11 cellular contexts compared by ENCODE assay signal in genomic region chr7:21028186-21028989, GRCh38.
DNase-seq lines count a peak whose midpoint lies in the region; ATAC-seq and TF ChIP-seq lines count a peak whose summit lies in the region.
"Had no signal": no experiment of that assay in that cellular context is flagged by ENCODE, and none has a peak within 500 bp of the region (broad histone marks: within the 10 kb centered on the region; RNA-seq: fewer than 3 reads in every experiment).

No MANE protein-coding gene starts in this region.

- H3K27ac ChIP-seq in neural cell (ENCODE audit: low read length) (no peak overlapping the region), adrenal gland (no peak overlapping the region)
- H3K27ac ChIP-seq: pancreas had no signal

- no peaks in the 10 kb centered on the region for H3K79me2 ChIP-seq in neural cell (replicated peaks; ENCODE audit: insufficient read depth, low read length)

- no peaks in the 10 kb centered on the region for H4K20me1 ChIP-seq in neural cell (ENCODE audit: insufficient read depth)

- no peaks in the 10 kb centered on the region for H3K36me3 ChIP-seq in neural cell (ENCODE audit: insufficient read depth, low read length)
- H3K36me3 ChIP-seq in adrenal gland (replicated peaks in 1 of 2): no peaks in the 10 kb centered on the region
- H3K36me3 ChIP-seq: pancreas had no signal

- H3K9ac ChIP-seq in neural cell (ENCODE audit: low read length): no peak overlapping the region

- TF ChIP-seq CTCF in neural cell (IDR thresholded peaks at IDR 0.05; ENCODE audit: poor library complexity, severe bottlenecking): peak; percentile 32
- TF ChIP-seq CTCF in adrenal gland (IDR thresholded peaks at IDR 0.05): no peak

- TF ChIP-seq POLR2A in adrenal gland (IDR thresholded peaks at IDR 0.05): no peak

- no peaks in the 10 kb centered on the region for H3K9me3 Mint-ChIP-seq in activated naive CD4-positive, alpha-beta T cell treated with anti-CD3 and anti-CD28 coated beads, Interleukin-2, amount 50 U/mL, for 72 hours

- intact Hi-C loops in adrenal gland (cut with DNase I): no loop called here

- peaks cover 29% of the 10 kb centered on the region for H3K27me3 ChIP-seq in neural cell (ENCODE audit: insufficient read depth, low read depth, low read length)
- no peaks in the 10 kb centered on the region for H3K27me3 ChIP-seq in adrenal gland

- no peak overlapping the region for H3K27ac Mint-ChIP-seq in activated naive CD4-positive, alpha-beta T cell treated with anti-CD3 and anti-CD28 coated beads, Interleukin-2, amount 50 U/mL, for 72 hours

- 48 to 51% (median 49%) methylated on average over 16 of the region's 16 CpGs for WGBS in adrenal gland, 4 donors

- no peaks in the 10 kb centered on the region for H3K9me3 ChIP-seq in neural cell (ENCODE audit: low read length)
- H3K9me3 ChIP-seq in adrenal gland (replicated peaks in 1 of 3): no peaks in the 10 kb centered on the region
- H3K9me3 ChIP-seq: pancreas had no signal

- H3F3A ChIP-seq in neural cell (ENCODE audit: insufficient read depth, low read length, poor library complexity, severe bottlenecking): peaks cover 4% of the 10 kb centered on the region

- H3K36me3 Mint-ChIP-seq in activated naive CD4-positive, alpha-beta T cell treated with anti-CD3 and anti-CD28 coated beads, Interleukin-2, amount 50 U/mL, for 72 hours: no peaks in the 10 kb centered on the region

- no peak overlapping the region for H2AFZ ChIP-seq in neural cell (ENCODE audit: low read depth, low read length)

- no peak for TF ChIP-seq EP300 in neural cell (conservative IDR thresholded peaks at IDR 0.05; ENCODE audit: poor library complexity, severe bottlenecking)

- no peaks in the 10 kb centered on the region for H3K4me1 ChIP-seq in adrenal gland (replicated peaks in 1 of 2)
- H3K4me1 ChIP-seq: pancreas had no signal

- H3K4me2 ChIP-seq in neural cell (ENCODE audit: low read length): no peak overlapping the region

- ATAC-seq in GM19463 (IDR thresholded peaks at IDR 0.05; ENCODE audit: unreplicated experiment): peak; percentile 79
- ATAC-seq in activated naive CD4-positive, alpha-beta T cell treated with anti-CD3 and anti-CD28 coated beads, Interleukin-2, amount 50 U/mL, for 72 hours: no peak
- ATAC-seq in SK-N-SH treated with all-trans-retinoic acid at 6 μM for 48 hours: no peak; the same call in 2 of the 3 replicates

- H3K4me3 ChIP-seq in neural cell (ENCODE audit: low read length): peak overlapping the region; percentile 47
- no peak overlapping the region for H3K4me3 ChIP-seq in adrenal gland
- H3K4me3 ChIP-seq: pancreas had no signal

- peak; percentile 84 for DNase-seq in NCI-H2107 treated with DMSO at 0.1 percent for 48 hours (lab: John Stamatoyannopoulos, UW; ENCODE audit: unreplicated experiment)
- peak; percentile 58 for DNase-seq in astrocyte of the hippocampus (ENCODE audit: low read depth, low spot score)
- DNase-seq in islet precursor cell: no peak
- no peak for DNase-seq in activated naive CD4-positive, alpha-beta T cell treated with anti-CD3 and anti-CD28 coated beads, Interleukin-2, amount 50 U/mL, for 72 hours (ENCODE audit: low spot score in 2 of 2)
- DNase-seq in adrenal gland: no peak
- DNase-seq: activated T-cell treated with anti-CD3 and anti-CD28 coated beads, Interleukin-2, amount 50 U/mL, for 48 hours; cortex of kidney; pancreas had no signal

- H3K9me2 ChIP-seq in neural cell (ENCODE audit: insufficient read depth, low read length): no peaks in the 10 kb centered on the region

- peak; percentile 9 for TF ChIP-seq RAD21 in neural cell (conservative IDR thresholded peaks at IDR 0.05)

TF ChIP-seq in neural cell, 6 proteins besides CTCF, POLR2A, EP300 and RAD21:
- TF ChIP-seq POLR2AphosphoS5 (IDR thresholded peaks at IDR 0.05) (peak; percentile 51), SMC3 (conservative IDR thresholded peaks at IDR 0.05; ENCODE audit: poor library complexity) (no peak), TAF1 (IDR thresholded peaks at IDR 0.05; ENCODE audit: low read depth) (no peak), MXI1 (conservative IDR thresholded peaks at IDR 0.05; ENCODE audit: poor library complexity, severe bottlenecking) (no peak)
- TF ChIP-seq, protein P1, sequence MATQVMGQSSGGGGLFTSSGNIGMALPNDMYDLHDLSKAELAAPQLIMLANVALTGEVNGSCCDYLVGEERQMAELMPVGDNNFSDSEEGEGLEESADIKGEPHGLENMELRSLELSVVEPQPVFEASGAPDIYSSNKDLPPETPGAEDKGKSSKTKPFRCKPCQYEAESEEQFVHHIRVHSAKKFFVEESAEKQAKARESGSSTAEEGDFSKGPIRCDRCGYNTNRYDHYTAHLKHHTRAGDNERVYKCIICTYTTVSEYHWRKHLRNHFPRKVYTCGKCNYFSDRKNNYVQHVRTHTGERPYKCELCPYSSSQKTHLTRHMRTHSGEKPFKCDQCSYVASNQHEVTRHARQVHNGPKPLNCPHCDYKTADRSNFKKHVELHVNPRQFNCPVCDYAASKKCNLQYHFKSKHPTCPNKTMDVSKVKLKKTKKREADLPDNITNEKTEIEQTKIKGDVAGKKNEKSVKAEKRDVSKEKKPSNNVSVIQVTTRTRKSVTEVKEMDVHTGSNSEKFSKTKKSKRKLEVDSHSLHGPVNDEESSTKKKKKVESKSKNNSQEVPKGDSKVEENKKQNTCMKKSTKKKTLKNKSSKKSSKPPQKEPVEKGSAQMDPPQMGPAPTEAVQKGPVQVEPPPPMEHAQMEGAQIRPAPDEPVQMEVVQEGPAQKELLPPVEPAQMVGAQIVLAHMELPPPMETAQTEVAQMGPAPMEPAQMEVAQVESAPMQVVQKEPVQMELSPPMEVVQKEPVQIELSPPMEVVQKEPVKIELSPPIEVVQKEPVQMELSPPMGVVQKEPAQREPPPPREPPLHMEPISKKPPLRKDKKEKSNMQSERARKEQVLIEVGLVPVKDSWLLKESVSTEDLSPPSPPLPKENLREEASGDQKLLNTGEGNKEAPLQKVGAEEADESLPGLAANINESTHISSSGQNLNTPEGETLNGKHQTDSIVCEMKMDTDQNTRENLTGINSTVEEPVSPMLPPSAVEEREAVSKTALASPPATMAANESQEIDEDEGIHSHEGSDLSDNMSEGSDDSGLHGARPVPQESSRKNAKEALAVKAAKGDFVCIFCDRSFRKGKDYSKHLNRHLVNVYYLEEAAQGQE (IDR thresholded peaks at IDR 0.05; ENCODE audit: borderline replicate concordance): no peak

TF ChIP-seq in SK-N-SH treated with all-trans-retinoic acid at 6 μM for 48 hours, 23 proteins besides CTCF, POLR2A, EP300 and RAD21 (continues in another document):
- TF ChIP-seq RARB (CRISPR knock-in tag; IDR thresholded peaks at IDR 0.05): no peak
- TF ChIP-seq PPARA (CRISPR knock-in tag; IDR thresholded peaks at IDR 0.05; ENCODE audit: borderline replicate concordance): no peak
- no peak for TF ChIP-seq ISL1 (CRISPR knock-in tag; IDR thresholded peaks at IDR 0.05)
- TF ChIP-seq GLIS3 (CRISPR knock-in tag; IDR thresholded peaks at IDR 0.05): no peak
- TF ChIP-seq ZC3H10 (CRISPR knock-in tag; IDR thresholded peaks at IDR 0.05): no peak
- no peak for TF ChIP-seq TCF4 (CRISPR knock-in tag; IDR thresholded peaks at IDR 0.05; ENCODE audit: borderline replicate concordance)
- TF ChIP-seq ARNTL (CRISPR knock-in tag; IDR thresholded peaks at IDR 0.05; ENCODE audit: borderline replicate concordance, low read depth): no peak
- TF ChIP-seq TSHZ2 (CRISPR knock-in tag; IDR thresholded peaks at IDR 0.05): no peak
- no peak for TF ChIP-seq CSDC2 (CRISPR knock-in tag; IDR thresholded peaks at IDR 0.05)
- no peak for TF ChIP-seq SNAI2 (CRISPR knock-in tag; IDR thresholded peaks at IDR 0.05)
- no peak for TF ChIP-seq ZNF8 (CRISPR knock-in tag; IDR thresholded peaks at IDR 0.05)
- TF ChIP-seq, protein P2, sequence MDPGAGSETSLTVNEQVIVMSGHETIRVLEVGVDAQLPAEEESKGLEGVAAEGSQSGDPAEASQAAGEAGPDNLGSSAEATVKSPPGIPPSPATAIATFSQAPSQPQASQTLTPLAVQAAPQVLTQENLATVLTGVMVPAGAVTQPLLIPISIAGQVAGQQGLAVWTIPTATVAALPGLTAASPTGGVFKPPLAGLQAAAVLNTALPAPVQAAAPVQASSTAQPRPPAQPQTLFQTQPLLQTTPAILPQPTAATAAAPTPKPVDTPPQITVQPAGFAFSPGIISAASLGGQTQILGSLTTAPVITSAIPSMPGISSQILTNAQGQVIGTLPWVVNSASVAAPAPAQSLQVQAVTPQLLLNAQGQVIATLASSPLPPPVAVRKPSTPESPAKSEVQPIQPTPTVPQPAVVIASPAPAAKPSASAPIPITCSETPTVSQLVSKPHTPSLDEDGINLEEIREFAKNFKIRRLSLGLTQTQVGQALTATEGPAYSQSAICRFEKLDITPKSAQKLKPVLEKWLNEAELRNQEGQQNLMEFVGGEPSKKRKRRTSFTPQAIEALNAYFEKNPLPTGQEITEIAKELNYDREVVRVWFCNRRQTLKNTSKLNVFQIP (CRISPR knock-in tag; IDR thresholded peaks at IDR 0.05; ENCODE audit: borderline replicate concordance, low read depth): no peak
- TF ChIP-seq OSR1 (CRISPR knock-in tag; IDR thresholded peaks at IDR 0.05): no peak
- TF ChIP-seq ZNF565 (CRISPR knock-in tag; conservative IDR thresholded peaks at IDR 0.05; ENCODE audit: low read depth): no peak
- TF ChIP-seq ZFP3 (CRISPR knock-in tag; IDR thresholded peaks at IDR 0.05): no peak
- TF ChIP-seq ZNF70 (CRISPR knock-in tag; IDR thresholded peaks at IDR 0.05): no peak

Comparison
In these comparisons a context has a peak if more than half of its experiments do, and no peak if none do; other contexts are left out.
1. DNase-seq: peak in NCI-H2107 treated with DMSO at 0.1 percent for 48 hours (single experiment) and astrocyte of the hippocampus (single experiment); none in islet precursor cell (single experiment), activated naive CD4-positive, alpha-beta T cell treated with anti-CD3 and anti-CD28 coated beads, Interleukin-2, amount 50 U/mL, for 72 hours (0 of 2) and adrenal gland (0 of 7).